ENCODE assay signal across 12 cellular contexts in the genomic region with DNA sequence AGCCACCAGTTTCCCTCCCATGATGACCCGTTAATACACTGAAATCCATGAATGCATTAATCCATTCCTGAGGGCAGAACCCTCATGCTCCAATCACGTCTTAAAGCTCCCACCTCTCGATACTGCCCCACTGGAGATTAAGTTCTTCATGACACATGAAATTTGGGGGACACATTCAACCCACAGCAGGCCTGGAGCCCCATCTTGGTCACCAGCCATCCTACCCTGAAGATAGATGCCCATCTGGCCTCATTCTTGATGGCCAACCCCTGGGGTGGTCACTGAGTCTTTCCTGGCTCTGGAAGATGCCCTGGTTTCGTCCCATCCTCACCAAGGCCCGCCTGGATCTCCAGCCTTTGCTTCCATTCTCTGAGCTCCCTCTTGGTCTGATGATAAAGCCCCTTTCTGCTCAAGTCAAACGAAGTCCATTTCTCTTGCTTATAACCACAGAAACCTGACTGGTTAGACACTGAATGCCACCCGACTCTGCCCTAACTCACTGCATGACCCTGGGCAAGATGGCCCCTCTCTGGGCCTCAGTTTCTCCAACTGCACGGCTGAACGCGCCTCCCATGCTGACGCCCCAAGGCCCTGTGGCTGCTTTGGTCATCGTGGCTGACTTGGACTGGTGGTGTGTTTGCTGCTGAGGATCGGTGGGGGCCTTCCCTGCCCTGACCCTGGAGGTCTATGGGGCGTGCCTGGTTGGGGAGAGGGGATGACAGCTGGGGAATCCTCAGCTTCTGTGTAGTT.
DNase-seq lines count a peak whose midpoint lies in the region; ATAC-seq and TF ChIP-seq lines count a peak whose summit lies in the region.
"Had no signal": no experiment of that assay in that cellular context is flagged by ENCODE, and none has a peak within 500 bp of the region (broad histone marks: within the 10 kb centered on the region; RNA-seq: fewer than 3 reads in every experiment).

No MANE protein-coding gene starts in this region.

- CTCF ChIA-PET in CD8-positive, alpha-beta memory T cell (lab: Charles Lee): interaction anchor here (1.3 kb wide), 1 partner anchor 10 kb away, joined by 3 read pairs; no protein-coding TSS in a partner anchor

- peak overlapping the region; percentile 20 for H3K27ac Mint-ChIP-seq in stimulated activated naive B cell treated with anti-CD40 and anti-IgM and Interleukin-4, amounts not matched to agents 10 μg/mL and 1 μg/mL and 100 μg/mL, for 72 hours
- H3K27ac Mint-ChIP-seq in CD8-positive, alpha-beta memory T cell: peak overlapping the region in 1 of 8 donors; percentile 55
- H3K27ac Mint-ChIP-seq: T-cell had no signal

- H3K4me3 ChIP-seq in H7 (ENCODE audit: insufficient read depth, low read depth, low read length) (no peak overlapping the region), ascending aorta (no peak overlapping the region), right lobe of liver (no peak overlapping the region)
- no peak overlapping the region for H3K4me3 ChIP-seq in CD8-positive, alpha-beta memory T cell (ENCODE audit: low read length)

- TF ChIP-seq CTCF in ascending aorta (IDR thresholded peaks at IDR 0.05) (no peak), right lobe of liver (IDR thresholded peaks at IDR 0.05) (no peak)

- POLR2A ChIA-PET in CD8-positive, alpha-beta memory T cell (lab: Charles Lee): no interaction called here

- peaks cover 10 to 14% of the 10 kb centered on the region in 2 donors for H3K4me1 Mint-ChIP-seq in stimulated activated naive B cell treated with anti-CD40 and anti-IgM and Interleukin-4, amounts not matched to agents 10 μg/mL and 1 μg/mL and 100 μg/mL, for 72 hours
- peaks cover 6 to 16% (median 11%) of the 10 kb centered on the region in 3 donors for H3K4me1 Mint-ChIP-seq in CD8-positive, alpha-beta memory T cell

- H3K27me3 Mint-ChIP-seq in stimulated activated naive B cell treated with anti-CD40 and anti-IgM and Interleukin-4, amounts not matched to agents 10 μg/mL and 1 μg/mL and 100 μg/mL, for 72 hours: peaks cover 27 to 56% of the 10 kb centered on the region in 2 donors
- H3K27me3 Mint-ChIP-seq in CD8-positive, alpha-beta memory T cell: peaks cover 0 to 3% of the 10 kb centered on the region in 2 donors
- H3K27me3 Mint-ChIP-seq: T-cell had no signal

- no peaks in the 10 kb centered on the region for H3K9me3 Mint-ChIP-seq in stimulated activated naive B cell treated with anti-CD40 and anti-IgM and Interleukin-4, amounts not matched to agents 10 μg/mL and 1 μg/mL and 100 μg/mL, for 72 hours
- no peaks in the 10 kb centered on the region for H3K9me3 Mint-ChIP-seq in CD8-positive, alpha-beta memory T cell
- H3K9me3 Mint-ChIP-seq: T-cell had no signal

- peaks cover 2% of the 10 kb centered on the region; the same call in 1 of the 2 replicates for H3K27me3 ChIP-seq in H7 (ENCODE audit: control insufficient read depth, insufficient read depth, low read length)
- H3K27me3 ChIP-seq in ascending aorta: no peaks in the 10 kb centered on the region
- H3K27me3 ChIP-seq in right lobe of liver: no peaks in the 10 kb centered on the region
- no peaks in the 10 kb centered on the region for H3K27me3 ChIP-seq in CD8-positive, alpha-beta memory T cell (ENCODE audit: insufficient read depth, low read length, poor library complexity, severe bottlenecking)
- H3K27me3 ChIP-seq: brain microvascular endothelial cell had no signal

- 83% methylated on average over 5 of the region's 14 CpGs for WGBS in right lobe of liver (ENCODE audit: insufficient coverage, low coverage, low lambda C conversion rate, missing lambda C conversion rate)

- intact Hi-C loops in ascending aorta (cut with DNase I) (loop anchor here (5.0 kb wide), 4 partner anchors 64 to 291 kb away; a partner anchor contains a TSS), right lobe of liver (cut with DNase I) (loop anchor here in 1 of 2 donors (5.0 kb wide), 1 partner anchor 139 kb away; a partner anchor contains a TSS)

- no peak for ATAC-seq in right lobe of liver
- ATAC-seq in stimulated activated naive B cell treated with anti-CD40 and anti-IgM and Interleukin-4, amounts not matched to agents 10 μg/mL and 1 μg/mL and 100 μg/mL, for 72 hours (replicated peaks): no peak
- ATAC-seq: T-cell had no signal

- H3K4me1 ChIP-seq in ascending aorta: peaks cover 27 to 64% of the 10 kb centered on the region in 2 donors
- H3K4me1 ChIP-seq in right lobe of liver: peaks cover 0 to 41% (median 20%) of the 10 kb centered on the region in 4 donors
- H3K4me1 ChIP-seq in CD8-positive, alpha-beta memory T cell (ENCODE audit: insufficient read depth, low read length): peaks cover 17% of the 10 kb centered on the region

- H3K9me3 ChIP-seq in ascending aorta: no peaks in the 10 kb centered on the region
- H3K9me3 ChIP-seq in right lobe of liver: no peaks in the 10 kb centered on the region
- no peaks in the 10 kb centered on the region for H3K9me3 ChIP-seq in CD8-positive, alpha-beta memory T cell (ENCODE audit: low read length)

- H3K36me3 ChIP-seq in H7 (replicated peaks; ENCODE audit: control insufficient read depth, insufficient read depth, low read length) (no peaks in the 10 kb centered on the region), ascending aorta (no peaks in the 10 kb centered on the region), right lobe of liver (no peaks in the 10 kb centered on the region)
- H3K36me3 ChIP-seq in CD8-positive, alpha-beta memory T cell (ENCODE audit: insufficient read depth, low read length): no peaks in the 10 kb centered on the region
- H3K36me3 ChIP-seq: brain microvascular endothelial cell had no signal

- TF ChIP-seq POLR2A in right lobe of liver (IDR thresholded peaks at IDR 0.05): no peak

- H3K4me3 Mint-ChIP-seq in stimulated activated naive B cell treated with anti-CD40 and anti-IgM and Interleukin-4, amounts not matched to agents 10 μg/mL and 1 μg/mL and 100 μg/mL, for 72 hours: no peak overlapping the region
- no peak overlapping the region for H3K4me3 Mint-ChIP-seq in CD8-positive, alpha-beta memory T cell
- H3K4me3 Mint-ChIP-seq: T-cell had no signal

- H3K36me3 Mint-ChIP-seq in stimulated activated naive B cell treated with anti-CD40 and anti-IgM and Interleukin-4, amounts not matched to agents 10 μg/mL and 1 μg/mL and 100 μg/mL, for 72 hours: no peaks in the 10 kb centered on the region
- H3K36me3 Mint-ChIP-seq in CD8-positive, alpha-beta memory T cell: no peaks in the 10 kb centered on the region
- H3K36me3 Mint-ChIP-seq: T-cell had no signal

- H3K27ac ChIP-seq in ascending aorta: peak overlapping the region; percentile 77 to 92
- H3K27ac ChIP-seq in right lobe of liver: peak overlapping the region; percentile 89 to 95 (median 93)
- no peak overlapping the region for H3K27ac ChIP-seq in CD8-positive, alpha-beta memory T cell (ENCODE audit: low read depth, low read length)
- H3K27ac ChIP-seq: C4-2B had no signal

- DNase-seq in H7 (peak; percentile 10), ascending aorta (ENCODE audit: low spot score in 2 of 2) (no peak), right lobe of liver (peak in 2 of 3 donors; percentile 44 to 49), cerebellum (ENCODE audit: low spot score) (no peak), NK-92 (lab: John Stamatoyannopoulos, UW; ENCODE audit: unreplicated experiment) (no peak)
- no peak for DNase-seq in stimulated activated naive B cell treated with anti-CD40 and anti-IgM and Interleukin-4, amounts not matched to agents 10 μg/mL and 1 μg/mL and 100 μg/mL, for 72 hours
- DNase-seq in CD8-positive, alpha-beta memory T cell: no peak
- DNase-seq: brain microvascular endothelial cell, kidney glomerular epithelial cell, NCI-H774 had no signal

Comparison
In these comparisons a context has a peak if more than half of its experiments do, and no peak if none do; other contexts are left out.
1. DNase-seq: peak in H7 (single experiment) and right lobe of liver (2 of 3); none in ascending aorta (0 of 2), stimulated activated naive B cell treated with anti-CD40 and anti-IgM and Interleukin-4, amounts not matched to agents 10 μg/mL and 1 μg/mL and 100 μg/mL, for 72 hours (single experiment), cerebellum (single experiment), NK-92 (single experiment) and CD8-positive, alpha-beta memory T cell (0 of 5).